In genomic region chr18:995641-996040, GRCh38 we compare ENCODE assay signal across 18 cellular contexts.
DNase-seq lines count a peak whose midpoint lies in the region; ATAC-seq, FAIRE-seq and TF ChIP-seq lines count a peak whose summit lies in the region.
"Had no signal": no experiment of that assay in that cellular context is flagged by ENCODE, and none has a peak within 500 bp of the region (broad histone marks: within the 10 kb centered on the region; RNA-seq: fewer than 3 reads in every experiment).

No MANE protein-coding gene starts in this region.

- peak; percentile 81 for FAIRE-seq in endothelial cell of umbilical vein (lab: Jason Lieb, UNC)
- FAIRE-seq: GM18507 had no signal

- no peaks in the 10 kb centered on the region for H3K27me3 Mint-ChIP-seq in osteocyte (ENCODE audit: unreplicated experiment)

- H3K27ac ChIP-seq in PC-9: peak overlapping the region; percentile 65
- peak overlapping the region; percentile 88 for H3K27ac ChIP-seq in endothelial cell of umbilical vein (ENCODE audit: insufficient read depth, low read depth, low read length)
- H3K27ac ChIP-seq: parathyroid adenoma had no signal

- no peaks in the 10 kb centered on the region for H3K36me3 Mint-ChIP-seq in osteocyte (ENCODE audit: unreplicated experiment)
- H3K36me3 Mint-ChIP-seq: brain had no signal

- H3K4me1 ChIP-seq in PC-9 (replicated peaks; ENCODE audit: insufficient read depth) (peaks cover 12% of the 10 kb centered on the region), endothelial cell of umbilical vein (ENCODE audit: control insufficient read depth, extremely low read depth, insufficient read depth, low read length) (peaks cover 24% of the 10 kb centered on the region)
- H3K4me1 ChIP-seq: parathyroid adenoma had no signal

- H3K27ac Mint-ChIP-seq in osteocyte (ENCODE audit: unreplicated experiment): peak overlapping the region; percentile 66
- H3K27ac Mint-ChIP-seq: brain had no signal

- H3K4me1 Mint-ChIP-seq in osteocyte (ENCODE audit: unreplicated experiment): peaks cover 25% of the 10 kb centered on the region

- BruUV-seq in PC-9 (replicated peaks; lab: Mats Ljungman, UMichigan): no TSS peak
- no TSS peak for BruUV-seq in endothelial cell of umbilical vein (replicated peaks; lab: Mats Ljungman, UMichigan)

- CTCF ChIA-PET in PC-9 (lab: Charles Lee) (no interaction called here), endothelial cell of umbilical vein (lab: Charles Lee) (interaction anchor here (1.8 kb wide), 1 partner anchor 34 kb away, joined by 3 read pairs; no protein-coding TSS in a partner anchor)

- H3K4me3 Mint-ChIP-seq in osteocyte (ENCODE audit: unreplicated experiment): no peak overlapping the region
- H3K4me3 Mint-ChIP-seq: brain had no signal

- POLR2A ChIA-PET in PC-9 (lab: Charles Lee; ENCODE audit: unreplicated experiment) (no interaction called here), endothelial cell of umbilical vein (lab: Charles Lee) (no interaction called here)

- no peaks in the 10 kb centered on the region for H4K20me1 ChIP-seq in PC-9 (ENCODE audit: insufficient read depth)
- no peaks in the 10 kb centered on the region for H4K20me1 ChIP-seq in endothelial cell of umbilical vein (replicated peaks; ENCODE audit: control insufficient read depth, extremely low read depth, insufficient read depth, low read length)

- H3K9ac ChIP-seq in endothelial cell of umbilical vein (replicated peaks; ENCODE audit: extremely low read depth, insufficient read depth, low read length): peak overlapping the region; percentile 51
- H3K9ac ChIP-seq: parathyroid adenoma had no signal

- TF ChIP-seq CTCF in PC-9 (conservative IDR thresholded peaks at IDR 0.05) (no peak), endothelial cell of umbilical vein (IDR thresholded peaks at IDR 0.05; ENCODE audit: extremely low read depth in 1 of 2, insufficient read depth in 1 of 2, low read depth in 1 of 2, low read length in 2 of 2) (no peak), osteocyte (IDR thresholded peaks at IDR 0.05) (no peak)

- H3F3A ChIP-seq in PC-9 (ENCODE audit: insufficient read depth, low read depth): peaks cover 8% of the 10 kb centered on the region; the same call in 1 of the 2 replicates

- H3K9me2 ChIP-seq in PC-9 (ENCODE audit: insufficient read depth): no peaks in the 10 kb centered on the region; the same call in 1 of the 2 replicates

- ATAC-seq in GM21447 (IDR thresholded peaks at IDR 0.05; ENCODE audit: unreplicated experiment): no peak
- ATAC-seq: mucosa of descending colon had no signal

- H3K27me3 ChIP-seq in PC-9 (ENCODE audit: insufficient read depth, low read depth) (no peaks in the 10 kb centered on the region), endothelial cell of umbilical vein (ENCODE audit: control insufficient read depth in 2 of 2, insufficient read depth in 2 of 2, low read length in 2 of 2) (no peaks in the 10 kb centered on the region)

- H3K79me2 ChIP-seq in PC-9 (ENCODE audit: low read depth) (no peaks in the 10 kb centered on the region), endothelial cell of umbilical vein (ENCODE audit: control insufficient read depth, insufficient read depth, low read length) (no peaks in the 10 kb centered on the region)
- H3K79me2 ChIP-seq: parathyroid adenoma had no signal

- no peak for TF ChIP-seq POLR2A in endothelial cell of umbilical vein (IDR thresholded peaks at IDR 0.05; ENCODE audit: low read depth, low read length)

- no peak overlapping the region for H3K4me3 ChIP-seq in PC-9
- H3K4me3 ChIP-seq in endothelial cell of umbilical vein (replicated peaks in 1 of 3; ENCODE audit: insufficient read depth in 1 of 3, low read depth in 1 of 3, low read length in 3 of 3): no peak overlapping the region
- H3K4me3 ChIP-seq: mucosa of descending colon had no signal

- H3K36me3 ChIP-seq in PC-9 (ENCODE audit: low read depth): no peaks in the 10 kb centered on the region
- H3K36me3 ChIP-seq in endothelial cell of umbilical vein (ENCODE audit: control insufficient read depth in 2 of 2, extremely low read depth in 1 of 2, insufficient read depth in 2 of 2, low read length in 2 of 2): no peaks in the 10 kb centered on the region

- dilution Hi-C loops in endothelial cell of umbilical vein (cut with MboI; ENCODE audit: extremely low pct_ligation_motif_present, low sequenced_read_pairs): no loop called here

- DNase-seq in ELR (ENCODE audit: low read depth) (peak; percentile 71), PC-9 (peak; percentile 21 to 76), endothelial cell of umbilical vein (ENCODE audit: low read depth, low spot score) (peak; percentile 87), osteocyte (ENCODE audit: extremely low spot score, unreplicated experiment) (no peak), COR-L47 (lab: John Stamatoyannopoulos, UW) (no peak), mucosa of gallbladder (ENCODE audit: low spot score) (no peak), NCI-H128 (lab: John Stamatoyannopoulos, UW; ENCODE audit: unreplicated experiment) (no peak)
- DNase-seq: activated CD8-positive, alpha-beta memory T cell treated with anti-CD3 and anti-CD28 coated beads for 24 hours; activated effector memory CD4-positive, alpha-beta T cell treated with Interleukin-2 at 50 U/mL for 16 hours; effector memory CD4-positive, alpha-beta T cell; GF-D8; mucosa of descending colon; NCI-H1436 treated with DMSO at 0.1 percent for 48 hours; NCI-H510A treated with DMSO at 0.1 percent for 48 hours had no signal

- no peak overlapping the region for H2AFZ ChIP-seq in PC-9
- peak overlapping the region; percentile 93 for H2AFZ ChIP-seq in endothelial cell of umbilical vein (ENCODE audit: low read depth, low read length)
- H2AFZ ChIP-seq: parathyroid adenoma had no signal

- H3K9me3 ChIP-seq in PC-9 (ENCODE audit: insufficient read depth, low read depth) (0 out of 2 replicates have a peak, but pooled peaks cover 3% of the 10 kb centered on the region), endothelial cell of umbilical vein (replicated peaks; ENCODE audit: control insufficient read depth, insufficient read depth, low read length) (no peaks in the 10 kb centered on the region)

- intact Hi-C loops in PC-9 (cut with micrococcal nuclease; ENCODE audit: unreplicated experiment): no loop called here
- intact Hi-C loops in endothelial cell of umbilical vein (cut with micrococcal nuclease): no loop called here

- H3K4me2 ChIP-seq in PC-9: 0 out of 2 replicates have a peak overlapping the region, but pooled peaks have one; percentile 9
- H3K4me2 ChIP-seq in endothelial cell of umbilical vein (ENCODE audit: insufficient read depth, low read length): peak overlapping the region; percentile 42

- H3K9me3 Mint-ChIP-seq in osteocyte (ENCODE audit: unreplicated experiment): peaks cover 20% of the 10 kb centered on the region

- no peaks in the 10 kb centered on the region for H3K9me1 ChIP-seq in endothelial cell of umbilical vein (replicated peaks; ENCODE audit: control insufficient read depth, extremely low read depth, insufficient read depth, low read length)

TF ChIP-seq in endothelial cell of umbilical vein, 7 proteins besides CTCF, POLR2A, EP300 and RAD21:
- TF ChIP-seq POLR2AphosphoS5 (IDR thresholded peaks at IDR 0.05; ENCODE audit: insufficient read depth, low read depth, low read length) (peak; percentile 43), FOS (IDR thresholded peaks at IDR 0.05; ENCODE audit: borderline replicate concordance, insufficient read depth, low read length) (peak; percentile 54), EZH2 (IDR thresholded peaks at IDR 0.05; ENCODE audit: borderline replicate concordance, low read depth, low read length, severe bottlenecking) (no peak), JUN (IDR thresholded peaks at IDR 0.05; ENCODE audit: borderline replicate concordance, insufficient read depth, insufficient read length, low read depth) (peak; percentile 74)

Comparison
In these comparisons a context has a peak if more than half of its experiments do, and no peak if none do; other contexts are left out.
1. DNase-seq: peak in ELR (single experiment), PC-9 (2 of 2) and endothelial cell of umbilical vein (single experiment); none in osteocyte (single experiment), COR-L47 (single experiment), mucosa of gallbladder (single experiment) and NCI-H128 (single experiment).